Comparison of ENCODE assay signal across 20 cellular contexts in the genomic region with DNA sequence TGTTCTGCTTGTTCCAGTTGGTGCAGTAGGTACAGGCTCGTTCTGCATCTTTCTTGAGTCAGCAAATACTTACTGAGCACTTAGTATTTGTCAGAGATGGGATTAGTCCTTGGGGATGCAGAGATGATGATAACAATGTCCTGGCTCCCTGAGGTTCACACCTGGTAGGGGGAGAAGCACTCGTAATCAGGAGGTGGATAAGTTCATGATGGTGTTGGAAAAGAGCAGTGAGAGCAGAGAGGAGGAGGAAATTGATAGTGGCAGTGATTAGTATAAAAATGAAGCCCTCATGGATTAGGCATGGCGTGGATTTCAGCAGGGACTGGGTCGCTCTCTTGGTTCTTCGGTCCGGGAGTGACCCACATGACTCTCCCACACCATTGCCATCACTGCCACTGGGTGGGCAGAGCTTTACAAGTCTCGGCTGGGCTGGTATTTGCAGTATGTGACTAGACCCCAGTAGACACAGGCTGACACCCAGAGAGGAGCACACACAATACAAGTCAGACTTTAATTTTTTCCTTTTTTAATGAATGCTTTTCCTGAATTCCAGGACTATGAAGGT. TPM values are rescaled to one million over a fixed set of nuclear protein-coding genes. Genes with fewer than 3 reads are reported as not detected.
A peak's percentile ranks its signal among the peaks of the same experiment; 100 is the strongest.
DNase-seq lines count a peak whose midpoint lies in the region; ATAC-seq, FAIRE-seq and TF ChIP-seq lines count a peak whose summit lies in the region.
"Had no signal": no experiment of that assay in that cellular context is flagged by ENCODE, and none has a peak within 500 bp of the region (broad histone marks: within the 10 kb centered on the region; RNA-seq: fewer than 3 reads in every experiment).

No MANE protein-coding gene starts in this region.

- peaks cover 85% of the 10 kb centered on the region for H3K27me3 Mint-ChIP-seq in activated CD4-positive, alpha-beta T cell treated with anti-CD3 and anti-CD28 coated beads, Interleukin-2, amount 10 ng/mL, durations not matched to agents 24 days and 14 days
- peaks cover 76% of the 10 kb centered on the region for H3K27me3 Mint-ChIP-seq in CD8-positive, alpha-beta T cell (ENCODE audit: low read depth)
- H3K27me3 Mint-ChIP-seq in neural progenitor cell (ENCODE audit: insufficient read depth, low read depth): peaks cover 47% of the 10 kb centered on the region

- no peak for TF ChIP-seq CTCF in CD8-positive, alpha-beta T cell (IDR thresholded peaks at IDR 0.05)
- TF ChIP-seq CTCF in bronchial epithelial cell (IDR thresholded peaks at IDR 0.05; ENCODE audit: insufficient read depth, low read length, severe bottlenecking): no peak
- no peak for TF ChIP-seq CTCF in neural progenitor cell (IDR thresholded peaks at IDR 0.05)
- no peak for TF ChIP-seq CTCF in stomach (IDR thresholded peaks at IDR 0.05)

- H3K79me2 ChIP-seq in neural progenitor cell (ENCODE audit: low read depth): no peaks in the 10 kb centered on the region

- H2AFZ ChIP-seq in neural progenitor cell (replicated peaks): no peak overlapping the region

- no peak overlapping the region for H3K27ac ChIP-seq in CD8-positive, alpha-beta T cell (ENCODE audit: low read depth, low read length)
- no peak overlapping the region for H3K27ac ChIP-seq in neural progenitor cell
- no peak overlapping the region for H3K27ac ChIP-seq in stomach
- H3K27ac ChIP-seq: epithelial cell of prostate, spleen, thoracic aorta had no signal

- no peak overlapping the region for H3K4me2 ChIP-seq in neural progenitor cell

- no peak overlapping the region for H3K27ac Mint-ChIP-seq in activated CD4-positive, alpha-beta T cell treated with anti-CD3 and anti-CD28 coated beads, Interleukin-2, amount 10 ng/mL, durations not matched to agents 24 days and 14 days
- H3K27ac Mint-ChIP-seq in CD8-positive, alpha-beta T cell: no peak overlapping the region
- H3K27ac Mint-ChIP-seq in neural progenitor cell: no peak overlapping the region
- H3K27ac Mint-ChIP-seq: HFFc6, memory B cell had no signal

- no peak for TF ChIP-seq POLR2A in stomach (IDR thresholded peaks at IDR 0.05)

- no peaks in the 10 kb centered on the region for H3K36me3 ChIP-seq in CD8-positive, alpha-beta T cell (ENCODE audit: insufficient read depth, low read length)
- H3K36me3 ChIP-seq in bronchial epithelial cell (ENCODE audit: control insufficient read depth, insufficient read depth, low read length) (no peaks in the 10 kb centered on the region), neural progenitor cell (no peaks in the 10 kb centered on the region), stomach (no peaks in the 10 kb centered on the region)
- H3K36me3 ChIP-seq: spleen, thoracic aorta had no signal

- peak overlapping the region; percentile 56 for H3K4me3 ChIP-seq in CD8-positive, alpha-beta T cell (ENCODE audit: low read depth, low read length)
- H3K4me3 ChIP-seq in bronchial epithelial cell (ENCODE audit: low read depth, low read length) (no peak overlapping the region), neural progenitor cell (no peak overlapping the region), stomach (no peak overlapping the region)

- DNase-seq in activated CD4-positive, alpha-beta T cell treated with anti-CD3 and anti-CD28 coated beads, Interleukin-2, amount 10 ng/mL, durations not matched to agents 24 days and 14 days: no peak
- DNase-seq in activated CD4-positive, alpha-beta T cell treated with anti-CD3 and anti-CD28 coated beads, Interleukin-2, amount 50 U/mL, for 4 hours: no peak
- no peak for DNase-seq in CD8-positive, alpha-beta T cell
- DNase-seq in bronchial epithelial cell (ENCODE audit: low read depth) (peak; percentile 6), neural progenitor cell (ENCODE audit: low spot score) (no peak), globus pallidus (ENCODE audit: low spot score) (no peak), stomach (no peak), activated gamma-delta T cell (lab: John Stamatoyannopoulos, UW) (no peak)
- DNase-seq: ACHN, GF-D8, HFFc6, islet precursor cell, NCI-H1436, NCI-H2227 treated with DMSO at 0.1 percent for 48 hours, SIG-M5, spleen had no signal

- H3K4me1 Mint-ChIP-seq in activated CD4-positive, alpha-beta T cell treated with anti-CD3 and anti-CD28 coated beads, Interleukin-2, amount 10 ng/mL, durations not matched to agents 24 days and 14 days: peaks cover 23% of the 10 kb centered on the region
- peaks cover 20% of the 10 kb centered on the region for H3K4me1 Mint-ChIP-seq in CD8-positive, alpha-beta T cell (ENCODE audit: low read depth)
- H3K4me1 Mint-ChIP-seq in neural progenitor cell: peaks cover 9% of the 10 kb centered on the region

- POLR2A ChIA-PET in CD8-positive, alpha-beta T cell (lab: Charles Lee): no interaction called here

- peaks cover 9% of the 10 kb centered on the region for H4K20me1 ChIP-seq in neural progenitor cell (ENCODE audit: low read depth)

- peaks cover 12% of the 10 kb centered on the region for H3K27me3 ChIP-seq in CD8-positive, alpha-beta T cell (ENCODE audit: insufficient read depth, low read length)
- H3K27me3 ChIP-seq in bronchial epithelial cell (ENCODE audit: control insufficient read depth, insufficient read depth, low read length): peaks cover 13% of the 10 kb centered on the region
- peaks cover 93% of the 10 kb centered on the region for H3K27me3 ChIP-seq in neural progenitor cell
- H3K27me3 ChIP-seq in stomach: peaks cover 0 to 91% (median 53%) of the 10 kb centered on the region in 3 donors

- CTCF ChIA-PET in CD8-positive, alpha-beta T cell (lab: Charles Lee): no interaction called here

- peaks cover 16% of the 10 kb centered on the region for H3K4me1 ChIP-seq in CD8-positive, alpha-beta T cell (ENCODE audit: insufficient read depth, low read length)
- H3K4me1 ChIP-seq in neural progenitor cell (peaks cover 14% of the 10 kb centered on the region), stomach (peaks cover 11 to 22% (median 21%) of the 10 kb centered on the region in 4 donors)

- no peaks in the 10 kb centered on the region for H3K36me3 Mint-ChIP-seq in activated CD4-positive, alpha-beta T cell treated with anti-CD3 and anti-CD28 coated beads, Interleukin-2, amount 10 ng/mL, durations not matched to agents 24 days and 14 days (ENCODE audit: low read depth)
- no peaks in the 10 kb centered on the region for H3K36me3 Mint-ChIP-seq in CD8-positive, alpha-beta T cell
- no peaks in the 10 kb centered on the region for H3K36me3 Mint-ChIP-seq in neural progenitor cell

- H3K9me3 ChIP-seq in CD8-positive, alpha-beta T cell (ENCODE audit: low read length): no peaks in the 10 kb centered on the region
- H3K9me3 ChIP-seq in neural progenitor cell (ENCODE audit: low read depth) (no peaks in the 10 kb centered on the region), stomach (no peaks in the 10 kb centered on the region)
- H3K9me3 ChIP-seq: spleen, thoracic aorta had no signal

- FAIRE-seq in bronchial epithelial cell (lab: Jason Lieb, UNC): no peak

- intact Hi-C loops in activated CD4-positive, alpha-beta T cell treated with anti-CD3 and anti-CD28 coated beads, Interleukin-2, amount 10 ng/mL, durations not matched to agents 24 days and 14 days (cut with micrococcal nuclease): no loop called here
- intact Hi-C loops in CD8-positive, alpha-beta T cell (cut with DNase I, micrococcal nuclease): no loop called here
- intact Hi-C loops in stomach (cut with DNase I; ENCODE audit: low total_unique reads): no loop called here

- H3K9ac ChIP-seq in neural progenitor cell: no peak overlapping the region

- WGBS in stomach, 5 donors: 58 to 74% (median 61%) methylated on average over 7 of the region's 7 CpGs

- H3K9me3 Mint-ChIP-seq in activated CD4-positive, alpha-beta T cell treated with anti-CD3 and anti-CD28 coated beads, Interleukin-2, amount 10 ng/mL, durations not matched to agents 24 days and 14 days: no peaks in the 10 kb centered on the region
- no peaks in the 10 kb centered on the region for H3K9me3 Mint-ChIP-seq in CD8-positive, alpha-beta T cell
- no peaks in the 10 kb centered on the region for H3K9me3 Mint-ChIP-seq in neural progenitor cell
- H3K9me3 Mint-ChIP-seq: HFFc6, memory B cell had no signal

- no peak for ATAC-seq in CD8-positive, alpha-beta T cell

- H3F3A ChIP-seq in neural progenitor cell (ENCODE audit: low read depth): peaks cover 9% of the 10 kb centered on the region

- H3K4me3 Mint-ChIP-seq in activated CD4-positive, alpha-beta T cell treated with anti-CD3 and anti-CD28 coated beads, Interleukin-2, amount 10 ng/mL, durations not matched to agents 24 days and 14 days: peak overlapping the region; percentile 85
- H3K4me3 Mint-ChIP-seq in CD8-positive, alpha-beta T cell: peak overlapping the region; percentile 83
- H3K4me3 Mint-ChIP-seq in neural progenitor cell: peak overlapping the region; percentile 82

- no peak for TF ChIP-seq EP300 in stomach (IDR thresholded peaks at IDR 0.05)

RNA-seq across cellular contexts. Expression of a gene that starts 1.4 kb away (rescaled TPM):
- total RNA-seq in activated CD4-positive, alpha-beta T cell treated with anti-CD3 and anti-CD28 coated beads, Interleukin-2, amount 10 ng/mL, durations not matched to agents 24 days and 14 days: 0.05 and 0.07 TPM in 2 replicates
- total RNA-seq in CD8-positive, alpha-beta T cell: not detected
- total RNA-seq in bronchial epithelial cell (0.26 and 0.38 TPM in 2 replicates), neural progenitor cell (ENCODE audit: low replicate concordance) (0.02 and 0.19 TPM in 2 replicates), stomach (1 to 10 TPM in 1 of 5 donors, under 1 TPM in 2, not detected in 2; 0.14 to 1.7 (median 0.45) TPM)
- polyA plus RNA-seq in stomach: under 1 TPM in 2 of 3 donors, not detected in 1; 0.06 to 0.23 TPM
- total RNA-seq: HFFc6, osteoblast had no signal
